Comparison of ENCODE assay signal across 8 cellular contexts in genomic region chr5:179550511-179551342, GRCh38. TPM values are rescaled to one million over a fixed set of nuclear protein-coding genes. Genes with fewer than 3 reads are reported as not detected.
A peak's percentile ranks its signal among the peaks of the same experiment; 100 is the strongest.
DNase-seq lines count a peak whose midpoint lies in the region; ATAC-seq and TF ChIP-seq lines count a peak whose summit lies in the region.

TSS of gene RUFY1 (plus strand) at chr5:179550554. CDS start at chr5:179550570, 16 bp downstream.

- H3K4me1 Mint-ChIP-seq in immature natural killer cell: peaks cover 29 to 31% of the 10 kb centered on the region in 2 donors

- dilution Hi-C loops in mammary epithelial cell (cut with HindIII; ENCODE audit: low sequenced_read_pairs): no loop called here

- WGBS in mammary epithelial cell (ENCODE audit: low coverage, missing lambda C conversion rate): 4% methylated on average over 13 of the region's 109 CpGs
- 0% methylated on average over 18 to 109 of the region's 109 CpGs for WGBS in spleen, 5 donors

- H2AFZ ChIP-seq in mammary epithelial cell (ENCODE audit: low read depth, low read length): peak within 1 kb of the TSS; percentile 96

- peaks cover 18% of the 10 kb centered on the region for H3K4me1 ChIP-seq in mammary epithelial cell (ENCODE audit: insufficient read depth, low read length)
- peaks cover 21 to 64% (median 47%) of the 10 kb centered on the region in 6 donors for H3K4me1 ChIP-seq in spleen

- H3K79me2 ChIP-seq in mammary epithelial cell (ENCODE audit: insufficient read depth, low read length): peaks cover 43% of the 10 kb centered on the region

- no peaks in the 10 kb centered on the region for H3K9me3 ChIP-seq in WERI-Rb-1 (ENCODE audit: severe bottlenecking)
- no peaks in the 10 kb centered on the region for H3K9me3 ChIP-seq in mammary epithelial cell (replicated peaks; ENCODE audit: insufficient read depth, low read length)
- no peaks in the 10 kb centered on the region for H3K9me3 ChIP-seq in spleen

- TF ChIP-seq POLR2A in spleen (IDR thresholded peaks at IDR 0.05): peak; percentile 57 to 72 (median 65)

- intact Hi-C loops in mammary epithelial cell (cut with micrococcal nuclease) (loop anchor here (10.0 kb wide), 2 partner anchors 486 to 1316 kb away; partner anchors contain the start of genes PHYKPL and ZNF354C), spleen (cut with DNase I; ENCODE audit: low total_unique reads) (loop anchor here (10.0 kb wide), 1 partner anchor 64 kb away; no protein-coding TSS in a partner anchor)

- H3K4me2 ChIP-seq in mammary epithelial cell (ENCODE audit: insufficient read depth, low read depth, low read length): peak within 1 kb of the TSS; percentile 89

- H3K4me3 ChIP-seq in WERI-Rb-1 (ENCODE audit: low read depth, low read length) (peak within 1 kb of the TSS; percentile 68), mammary epithelial cell (replicated peaks in 1 of 3; ENCODE audit: insufficient read depth in 1 of 3, low read depth in 2 of 3, low read length in 3 of 3) (peak within 1 kb of the TSS; percentile 92 to 99 (median 92)), spleen (peak within 1 kb of the TSS; percentile 64 to 89 (median 79))

- ATAC-seq in HG02840 (IDR thresholded peaks at IDR 0.05; ENCODE audit: low FRiP score, unreplicated experiment): peak; percentile 79

- H4K20me1 ChIP-seq in mammary epithelial cell (ENCODE audit: insufficient read depth, low read length): no peaks in the 10 kb centered on the region

- H3K27me3 ChIP-seq in WERI-Rb-1 (ENCODE audit: insufficient read depth, low read depth, severe bottlenecking) (no peaks in the 10 kb centered on the region), mammary epithelial cell (ENCODE audit: insufficient read depth, low read length) (no peaks in the 10 kb centered on the region), spleen (replicated peaks in 1 of 7) (no peaks in the 10 kb centered on the region)

- H3K36me3 Mint-ChIP-seq in immature natural killer cell: no peaks in the 10 kb centered on the region

- H3K36me3 ChIP-seq in WERI-Rb-1 (no peaks in the 10 kb centered on the region), mammary epithelial cell (ENCODE audit: insufficient read depth, low read length) (no peaks in the 10 kb centered on the region), spleen (peaks cover 0 to 7% (median 0%) of the 10 kb centered on the region in 6 donors)

- peaks cover 8 to 10% (median 10%) of the 10 kb centered on the region in 3 donors for H3K27me3 Mint-ChIP-seq in immature natural killer cell (ENCODE audit: low read depth in 3 of 3)

- CTCF ChIA-PET in mammary epithelial cell (lab: Charles Lee; ENCODE audit: low non-redundant PET): no interaction called here

- no peaks in the 10 kb centered on the region for H3K9me3 Mint-ChIP-seq in immature natural killer cell

- H3K27ac ChIP-seq in WERI-Rb-1 (peak within 1 kb of the TSS; percentile 94), mammary epithelial cell (ENCODE audit: insufficient read depth, low read depth, low read length) (peak within 1 kb of the TSS; percentile 69), spleen (peak within 1 kb of the TSS; percentile 95 to 99 (median 98))

- in situ Hi-C loops in mammary epithelial cell (cut with MboI; ENCODE audit: low sequenced_read_pairs in 2 of 2): no loop called here

- DNase-seq in NCI-H187 (lab: John Stamatoyannopoulos, UW) (peak; percentile 45 to 67), NCI-H187 treated with DMSO at 0.1 percent for 48 hours (lab: John Stamatoyannopoulos, UW) (no peak), NCI-H2029 treated with DMSO at 0.1 percent for 48 hours (lab: John Stamatoyannopoulos, UW) (peak; percentile 30), WERI-Rb-1 (peak; percentile 65), mammary epithelial cell (peak; percentile 78), immature natural killer cell (peak; percentile 85 to 89 (median 88)), spleen (peak; percentile 97)

- TSS peak; percentile 35 for BruUV-seq in mammary epithelial cell (replicated peaks; lab: Mats Ljungman, UMichigan)

- H3K27ac Mint-ChIP-seq in immature natural killer cell: peak within 1 kb of the TSS; percentile 89 to 97 (median 95)

- H3K9ac ChIP-seq in mammary epithelial cell (ENCODE audit: insufficient read depth, low read length): peak within 1 kb of the TSS; percentile 86

- TF ChIP-seq CTCF in WERI-Rb-1 (IDR thresholded peaks at IDR 0.05; ENCODE audit: low read depth, low read length): no peak
- TF ChIP-seq CTCF in mammary epithelial cell (conservative IDR thresholded peaks at IDR 0.05 in 1 of 2, IDR thresholded peaks at IDR 0.05 in 1 of 2; ENCODE audit: extremely low read depth in 1 of 2, insufficient read depth in 1 of 2, low read depth in 1 of 2, low read length in 2 of 2): no peak
- peak in 3 of 11 experiments; percentile 15 to 39 (median 16) for TF ChIP-seq CTCF in spleen (IDR thresholded peaks at IDR 0.05 in 8 of 11, conservative IDR thresholded peaks at IDR 0.05 in 3 of 11)

- H3K4me3 Mint-ChIP-seq in immature natural killer cell: peak within 1 kb of the TSS; percentile 94 to 96 (median 95)

RNA-seq across cellular contexts. Expression of gene RUFY1, which starts in this region (rescaled TPM):
- total RNA-seq in mammary epithelial cell (10 to 100 TPM; 33.0 to 38.3 TPM), spleen (10 to 100 TPM; 59.5 to 89.6 (median 69.3) TPM)
- polyA plus RNA-seq in mammary epithelial cell (15.6 TPM), immature natural killer cell (10 to 100 TPM; 20.0 to 37.4 (median 25.9) TPM), spleen (10 to 100 TPM; 33.9 to 43.2 (median 36.0) TPM)
- 22.3 TPM for polyA minus RNA-seq in mammary epithelial cell
